31 cellular contexts compared by ENCODE assay signal in genomic region chr2:232058063-232058877, GRCh38.
DNase-seq lines count a peak whose midpoint lies in the region; ATAC-seq and TF ChIP-seq lines count a peak whose summit lies in the region.
"Had no signal": no experiment of that assay in that cellular context is flagged by ENCODE, and none has a peak within 500 bp of the region (broad histone marks: within the 10 kb centered on the region; RNA-seq: fewer than 3 reads in every experiment).

No MANE protein-coding gene starts in this region.

- no peak overlapping the region for H2AK5ac ChIP-seq in trophoblast cell (ENCODE audit: low read length)

- H3K4me1 ChIP-seq in trophoblast cell (ENCODE audit: control insufficient read depth in 1 of 2, insufficient read depth in 2 of 2, low read length in 2 of 2): no peaks in the 10 kb centered on the region
- H3K4me1 ChIP-seq in psoas muscle: no peaks in the 10 kb centered on the region
- no peaks in the 10 kb centered on the region for H3K4me1 ChIP-seq in PC-3 (ENCODE audit: insufficient read depth, low read length)
- H3K4me1 ChIP-seq: colonic mucosa had no signal

- no peak overlapping the region for H3K4me3 Mint-ChIP-seq in activated naive CD4-positive, alpha-beta T cell treated with anti-CD3 and anti-CD28 coated beads for 36 hours
- H3K4me3 Mint-ChIP-seq: activated CD4-positive, alpha-beta memory T cell treated with anti-CD3 and anti-CD28 coated beads, Interleukin-2, amount 10 ng/mL, durations not matched to agents 7 days and 5 days; CD4-positive, alpha-beta T cell; neural crest cell; T-helper 1 cell treated with Interleukin-12 subunit alpha and Interleukin-12 subunit beta and Interleukin-4 antibody, amounts not matched to agents 30 μg/mL and 1 μg/mL, for 36 hours had no signal

- POLR2A ChIA-PET in PC-3 (lab: Charles Lee; ENCODE audit: unreplicated experiment): no interaction called here

- intact Hi-C loops in activated naive CD4-positive, alpha-beta T cell treated with anti-CD3 and anti-CD28 coated beads for 36 hours (cut with micrococcal nuclease): loop anchor here (1.0 kb wide), 1 partner anchor 31 kb away; no protein-coding TSS in a partner anchor
- intact Hi-C loops in psoas muscle (cut with DNase I) (no loop called here), PC-3 (cut with micrococcal nuclease) (no loop called here)

- H3K4me2 ChIP-seq in trophoblast cell (ENCODE audit: low read length): no peak overlapping the region
- H3K4me2 ChIP-seq in PC-3 (ENCODE audit: low read length): no peak overlapping the region
- H3K4me2 ChIP-seq: PC-9, SK-N-SH had no signal

- H3K9ac ChIP-seq in trophoblast cell (ENCODE audit: low read length) (no peak overlapping the region), PC-3 (ENCODE audit: low read length) (no peak overlapping the region)
- H3K9ac ChIP-seq: SK-N-SH had no signal

- no CpG with 5 or more reads among the region's 5 CpGs for WGBS in trophoblast cell (ENCODE audit: extremely low coverage, insufficient coverage, insufficient read length)
- WGBS in psoas muscle, 3 donors: 74 to 82% (median 74%) methylated on average over 5 of the region's 5 CpGs

- in situ Hi-C loops in GM13976 (cut with MboI; ENCODE audit: low sequenced_read_pairs, unreplicated experiment): no loop called here

- no peak for TF ChIP-seq CTCF in GM13976 (IDR thresholded peaks at IDR 0.05; ENCODE audit: borderline replicate concordance, control extremely low read depth, extremely low read depth, insufficient read depth, missing control alignments)
- no peak for TF ChIP-seq CTCF in fibroblast of villous mesenchyme (IDR thresholded peaks at IDR 0.05; ENCODE audit: insufficient read depth, low read depth, low read length)
- TF ChIP-seq CTCF in psoas muscle (IDR thresholded peaks at IDR 0.05): no peak
- TF ChIP-seq CTCF in PC-3 (conservative IDR thresholded peaks at IDR 0.05; ENCODE audit: low read depth, low read length): no peak

- H3K36me3 Mint-ChIP-seq in activated naive CD4-positive, alpha-beta T cell treated with anti-CD3 and anti-CD28 coated beads for 36 hours (ENCODE audit: low read depth): peaks cover 16% of the 10 kb centered on the region

- no peak overlapping the region for H2BK120ac ChIP-seq in trophoblast cell (ENCODE audit: insufficient read depth, low read length, poor library complexity)

- BruUV-seq in PC-3 (replicated peaks; lab: Mats Ljungman, UMichigan): no TSS peak

- CTCF ChIA-PET in activated naive CD4-positive, alpha-beta T cell treated with anti-CD3 and anti-CD28 coated beads for 36 hours (lab: Charles Lee): interaction anchor here (0.6 to 0.7 kb wide), 2 partner anchors 408 to 879 kb away, joined by 3 to 4 read pairs; no protein-coding TSS in a partner anchor
- CTCF ChIA-PET in PC-3 (lab: Charles Lee): no interaction called here

- peak; percentile 10 for DNase-seq in activated naive CD4-positive, alpha-beta T cell treated with anti-CD3 and anti-CD28 coated beads for 36 hours
- no peak for DNase-seq in activated naive CD4-positive, alpha-beta T cell treated with anti-CD3 and anti-CD28 coated beads, Interleukin-2, amount 50 U/mL, for 16 hours
- DNase-seq in GM13976 (ENCODE audit: low spot score) (peak; percentile 32), fibroblast of villous mesenchyme (ENCODE audit: low read depth) (peak; percentile 8), trophoblast cell (no peak), psoas muscle (no peak), PC-3 (no peak)
- DNase-seq: activated CD4-positive, alpha-beta memory T cell treated with anti-CD3 and anti-CD28 coated beads, Interleukin-2, amount 10 ng/mL, durations not matched to agents 7 days and 5 days; CD4-positive, alpha-beta T cell; colonic mucosa; DMS79 treated with DMSO at 0.1 percent for 48 hours; effector CD8-positive, alpha-beta T cell; GDM1; hypothalamus; Karpas-422; mammary epithelial cell; NCI-H1930; NCI-H2171 treated with DMSO at 0.1 percent for 48 hours; NCI-H510A treated with DMSO at 0.1 percent for 48 hours; NK-92 treated with Interleukin-12 subunit alpha and Interleukin-12 subunit beta, amount 100 ng/mL, for 24 hours; ovary; PC-9; SK-N-SH; tibial artery had no signal

- no peaks in the 10 kb centered on the region for H3F3A ChIP-seq in PC-3 (ENCODE audit: low read length, unreplicated experiment)

- no peaks in the 10 kb centered on the region for H3K9me2 ChIP-seq in PC-3 (replicated peaks; ENCODE audit: low read length)
- H3K9me2 ChIP-seq: SK-N-SH had no signal

- H3K27ac ChIP-seq in trophoblast cell (ENCODE audit: low read depth, low read length) (no peak overlapping the region), psoas muscle (no peak overlapping the region), PC-3 (ENCODE audit: low read length) (no peak overlapping the region)
- H3K27ac ChIP-seq: colonic mucosa, epithelial cell of prostate, ovary, PC-9, skin epidermis, tibial artery had no signal

- H3K27me3 ChIP-seq in trophoblast cell (ENCODE audit: insufficient read depth, low read length) (no peaks in the 10 kb centered on the region), psoas muscle (ENCODE audit: insufficient read depth in 3 of 3, low read length in 2 of 3) (no peaks in the 10 kb centered on the region), PC-3 (ENCODE audit: low read length) (no peaks in the 10 kb centered on the region)
- H3K27me3 ChIP-seq: colonic mucosa, ovary, tibial artery had no signal

- H3K14ac ChIP-seq in trophoblast cell (ENCODE audit: low read length): no peak overlapping the region

- ATAC-seq in HG02885 (IDR thresholded peaks at IDR 0.05; ENCODE audit: poor library complexity, unreplicated experiment): peak; percentile 37
- no peak for ATAC-seq in psoas muscle
- ATAC-seq in PC-3: no peak
- ATAC-seq: HCT116, Right ventricle myocardium inferior had no signal

- H3K27me3 Mint-ChIP-seq in activated naive CD4-positive, alpha-beta T cell treated with anti-CD3 and anti-CD28 coated beads for 36 hours (ENCODE audit: low read depth): no peaks in the 10 kb centered on the region
- H3K27me3 Mint-ChIP-seq: CD4-positive, alpha-beta T cell had no signal

- H3K23ac ChIP-seq in trophoblast cell (ENCODE audit: low read length): no peak overlapping the region

- no peak overlapping the region for H3K4ac ChIP-seq in trophoblast cell (ENCODE audit: low read depth, low read length)

- H2BK12ac ChIP-seq in trophoblast cell (ENCODE audit: low read length): no peak overlapping the region

- H3K4me1 Mint-ChIP-seq in activated naive CD4-positive, alpha-beta T cell treated with anti-CD3 and anti-CD28 coated beads for 36 hours (ENCODE audit: low read depth): peaks cover 41% of the 10 kb centered on the region
- H3K4me1 Mint-ChIP-seq: neural crest cell had no signal

- no peak overlapping the region for H4K12ac ChIP-seq in trophoblast cell (ENCODE audit: low read depth, low read length)

- H3K4me3 ChIP-seq in fibroblast of villous mesenchyme (ENCODE audit: low read depth, low read length) (no peak overlapping the region), trophoblast cell (ENCODE audit: low read depth, low read length) (no peak overlapping the region), psoas muscle (no peak overlapping the region), PC-3 (ENCODE audit: low read length) (no peak overlapping the region)
- H3K4me3 ChIP-seq: colonic mucosa, ovary, PC-9, skin epidermis, tibial artery had no signal

- H3K79me2 ChIP-seq in trophoblast cell (ENCODE audit: control insufficient read depth, insufficient read depth, low read length, poor library complexity): no peaks in the 10 kb centered on the region
- H3K79me2 ChIP-seq in PC-3 (ENCODE audit: low read length): peaks cover 4% of the 10 kb centered on the region; the same call in 1 of the 2 replicates

- no peak overlapping the region for H4K91ac ChIP-seq in trophoblast cell (ENCODE audit: low read depth, low read length)

- H3K27ac Mint-ChIP-seq in activated naive CD4-positive, alpha-beta T cell treated with anti-CD3 and anti-CD28 coated beads for 36 hours: no peak overlapping the region
- H3K27ac Mint-ChIP-seq: activated CD4-positive, alpha-beta memory T cell treated with anti-CD3 and anti-CD28 coated beads, Interleukin-2, amount 10 ng/mL, durations not matched to agents 7 days and 5 days; CD4-positive, alpha-beta T cell; T-helper 1 cell treated with Interleukin-12 subunit alpha and Interleukin-12 subunit beta and Interleukin-4 antibody, amounts not matched to agents 30 μg/mL and 1 μg/mL, for 36 hours had no signal

- H3K18ac ChIP-seq in trophoblast cell (ENCODE audit: low read length): no peak overlapping the region

- no peaks in the 10 kb centered on the region for H4K20me1 ChIP-seq in PC-3 (ENCODE audit: low read length)

- H2AFZ ChIP-seq in trophoblast cell (ENCODE audit: insufficient read depth, low read length, poor library complexity) (no peak overlapping the region), PC-3 (ENCODE audit: low read length) (no peak overlapping the region)
- H2AFZ ChIP-seq: PC-9 had no signal

- H3K36me3 ChIP-seq in trophoblast cell (ENCODE audit: control insufficient read depth in 1 of 2, insufficient read depth in 2 of 2, low read length in 2 of 2) (no peaks in the 10 kb centered on the region), psoas muscle (ENCODE audit: insufficient read depth in 1 of 2, low read depth in 1 of 2) (no peaks in the 10 kb centered on the region), PC-3 (ENCODE audit: low read depth, low read length) (no peaks in the 10 kb centered on the region)
- H3K36me3 ChIP-seq: colonic mucosa, ovary, tibial artery had no signal

- peaks cover 3% of the 10 kb centered on the region for H3K9me3 Mint-ChIP-seq in activated naive CD4-positive, alpha-beta T cell treated with anti-CD3 and anti-CD28 coated beads for 36 hours
- H3K9me3 Mint-ChIP-seq: T-helper 1 cell treated with Interleukin-12 subunit alpha and Interleukin-12 subunit beta and Interleukin-4 antibody, amounts not matched to agents 30 μg/mL and 1 μg/mL, for 36 hours had no signal

- no peak overlapping the region for H4K8ac ChIP-seq in trophoblast cell (ENCODE audit: low read depth, low read length)

- H3K79me1 ChIP-seq in trophoblast cell (ENCODE audit: low read length): no peaks in the 10 kb centered on the region

- no peaks in the 10 kb centered on the region for H3K9me3 ChIP-seq in trophoblast cell (ENCODE audit: insufficient read depth, low read depth, low read length)
- H3K9me3 ChIP-seq in psoas muscle: no peaks in the 10 kb centered on the region
- H3K9me3 ChIP-seq in PC-3 (ENCODE audit: low read length): no peaks in the 10 kb centered on the region
- H3K9me3 ChIP-seq: colonic mucosa, ovary, SK-N-SH, tibial artery had no signal

- H2BK5ac ChIP-seq in trophoblast cell (ENCODE audit: low read depth, low read length, poor library complexity): no peak overlapping the region

Comparison
In these comparisons a context has a peak if more than half of its experiments do, and no peak if none do; other contexts are left out.
1. DNase-seq: peak in activated naive CD4-positive, alpha-beta T cell treated with anti-CD3 and anti-CD28 coated beads for 36 hours (single experiment), GM13976 (single experiment) and fibroblast of villous mesenchyme (single experiment); none in activated naive CD4-positive, alpha-beta T cell treated with anti-CD3 and anti-CD28 coated beads, Interleukin-2, amount 50 U/mL, for 16 hours (single experiment), trophoblast cell (0 of 2), psoas muscle (0 of 2) and PC-3 (single experiment).